14 cellular contexts compared by ENCODE assay signal in the genomic region with DNA sequence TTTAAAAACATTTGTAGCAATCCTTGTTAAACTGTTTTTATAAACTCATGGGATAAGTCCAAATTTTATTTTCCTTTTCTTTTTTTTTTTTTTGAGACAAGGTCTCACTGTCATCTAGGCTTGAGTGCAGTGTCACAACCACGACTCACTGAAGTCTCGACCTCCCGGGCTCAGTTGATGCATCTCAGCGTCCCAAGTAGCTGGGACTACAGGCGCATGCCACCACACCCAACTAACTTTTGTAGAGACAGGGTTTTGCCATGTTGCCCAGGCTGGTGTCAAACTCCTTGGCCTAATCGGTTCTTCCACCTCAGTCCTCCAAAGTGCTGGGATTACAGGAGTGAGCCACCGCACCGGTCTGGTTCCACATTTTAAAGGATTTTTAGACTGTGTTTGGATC. TPM values are rescaled to one million over a fixed set of nuclear protein-coding genes. Genes with fewer than 3 reads are reported as not detected.
DNase-seq lines count a peak whose midpoint lies in the region; ATAC-seq and TF ChIP-seq lines count a peak whose summit lies in the region.
"Had no signal": no experiment of that assay in that cellular context is flagged by ENCODE, and none has a peak within 500 bp of the region (broad histone marks: within the 10 kb centered on the region; RNA-seq: fewer than 3 reads in every experiment).

No MANE protein-coding gene starts in this region.

- TF ChIP-seq CTCF in progenitor cell of endocrine pancreas (IDR thresholded peaks at IDR 0.05; ENCODE audit: unreplicated experiment) (no peak), body of pancreas (IDR thresholded peaks at IDR 0.05) (no peak)

- H3K27ac Mint-ChIP-seq in activated CD4-positive, alpha-beta T cell treated with anti-CD3 and anti-CD28 coated beads for 36 hours: peak overlapping the region; percentile 67
- H3K27ac Mint-ChIP-seq in activated CD4-positive, alpha-beta T cell treated with anti-CD3 and anti-CD28 coated beads, Interleukin-2, amount 10 ng/mL, durations not matched to agents 7 days and 5 days: no peak overlapping the region
- peak overlapping the region; percentile 2 for H3K27ac Mint-ChIP-seq in dendritic cell treated with granulocyte-macrophage colony-stimulating factor and Interleukin-4, amounts not matched to agents 40 ng/mL and 50 ng/mL, for 4 days
- H3K27ac Mint-ChIP-seq in progenitor cell of endocrine pancreas: peak overlapping the region; percentile 3

- peaks cover 100% of the 10 kb centered on the region for H3K79me2 ChIP-seq in Karpas-422 (ENCODE audit: low read length)

- CTCF ChIA-PET in activated CD4-positive, alpha-beta T cell treated with anti-CD3 and anti-CD28 coated beads for 36 hours (lab: Charles Lee): interaction anchor here (1.0 kb wide), 1 partner anchor 61 kb away, joined by 3 read pairs; no protein-coding TSS in a partner anchor
- CTCF ChIA-PET in activated CD4-positive, alpha-beta T cell treated with anti-CD3 and anti-CD28 coated beads, Interleukin-2, amount 10 ng/mL, durations not matched to agents 7 days and 5 days (lab: Charles Lee): no interaction called here

- no peak overlapping the region; the same call in 1 of the 2 replicates for H3K4me3 ChIP-seq in Karpas-422 (ENCODE audit: low read length)
- no peak overlapping the region for H3K4me3 ChIP-seq in body of pancreas
- H3K4me3 ChIP-seq: transverse colon had no signal

- no peak for TF ChIP-seq POLR2A in body of pancreas (IDR thresholded peaks at IDR 0.05)

- peaks cover 87% of the 10 kb centered on the region for H3K4me1 Mint-ChIP-seq in activated CD4-positive, alpha-beta T cell treated with anti-CD3 and anti-CD28 coated beads for 36 hours
- peaks cover 73% of the 10 kb centered on the region for H3K4me1 Mint-ChIP-seq in activated CD4-positive, alpha-beta T cell treated with anti-CD3 and anti-CD28 coated beads, Interleukin-2, amount 10 ng/mL, durations not matched to agents 7 days and 5 days
- peaks cover 54% of the 10 kb centered on the region for H3K4me1 Mint-ChIP-seq in dendritic cell treated with granulocyte-macrophage colony-stimulating factor and Interleukin-4, amounts not matched to agents 40 ng/mL and 50 ng/mL, for 4 days (ENCODE audit: low read depth)
- peaks cover 21% of the 10 kb centered on the region for H3K4me1 Mint-ChIP-seq in progenitor cell of endocrine pancreas (ENCODE audit: low read depth)

- H3K27me3 ChIP-seq in Karpas-422 (ENCODE audit: low read length) (no peaks in the 10 kb centered on the region), body of pancreas (no peaks in the 10 kb centered on the region)
- H3K27me3 ChIP-seq: transverse colon had no signal

- intact Hi-C loops in activated CD4-positive, alpha-beta T cell treated with anti-CD3 and anti-CD28 coated beads for 36 hours (cut with DNase I, micrococcal nuclease): no loop called here
- intact Hi-C loops in dendritic cell treated with granulocyte-macrophage colony-stimulating factor and Interleukin-4, amounts not matched to agents 40 ng/mL and 50 ng/mL, for 4 days (cut with micrococcal nuclease): no loop called here
- intact Hi-C loops in body of pancreas (cut with DNase I): no loop called here

- 73 to 80% methylated on average over 8 of the region's 8 CpGs for WGBS in body of pancreas, 2 donors

- no peak overlapping the region for H3K9ac ChIP-seq in Karpas-422 (ENCODE audit: low read length)

- no peaks in the 10 kb centered on the region for H3K27me3 Mint-ChIP-seq in activated CD4-positive, alpha-beta T cell treated with anti-CD3 and anti-CD28 coated beads for 36 hours
- H3K27me3 Mint-ChIP-seq in activated CD4-positive, alpha-beta T cell treated with anti-CD3 and anti-CD28 coated beads, Interleukin-2, amount 10 ng/mL, durations not matched to agents 7 days and 5 days: no peaks in the 10 kb centered on the region
- no peaks in the 10 kb centered on the region for H3K27me3 Mint-ChIP-seq in dendritic cell treated with granulocyte-macrophage colony-stimulating factor and Interleukin-4, amounts not matched to agents 40 ng/mL and 50 ng/mL, for 4 days
- no peaks in the 10 kb centered on the region for H3K27me3 Mint-ChIP-seq in progenitor cell of endocrine pancreas

- POLR2A ChIA-PET in activated CD4-positive, alpha-beta T cell treated with anti-CD3 and anti-CD28 coated beads for 36 hours (lab: Charles Lee): interaction anchor here (1.4 kb wide), 1 partner anchor 10 kb away, joined by 4 read pairs; the partner anchor contains the start of gene RAP1B
- POLR2A ChIA-PET in activated CD4-positive, alpha-beta T cell treated with anti-CD3 and anti-CD28 coated beads, Interleukin-2, amount 10 ng/mL, durations not matched to agents 7 days and 5 days (lab: Charles Lee): no interaction called here

- peaks cover 17% of the 10 kb centered on the region for H3K36me3 ChIP-seq in Karpas-422 (ENCODE audit: insufficient read depth, low read length)
- H3K36me3 ChIP-seq in body of pancreas (replicated peaks in 1 of 2; ENCODE audit: insufficient read depth in 1 of 2, low read depth in 2 of 2): no peaks in the 10 kb centered on the region
- H3K36me3 ChIP-seq: transverse colon had no signal

- peak overlapping the region; percentile 62 for H3K4me2 ChIP-seq in Karpas-422 (ENCODE audit: low read depth, low read length, poor library complexity, severe bottlenecking)

- peaks cover 3% of the 10 kb centered on the region for H3K9me3 Mint-ChIP-seq in activated CD4-positive, alpha-beta T cell treated with anti-CD3 and anti-CD28 coated beads for 36 hours (ENCODE audit: low read depth)
- H3K9me3 Mint-ChIP-seq in activated CD4-positive, alpha-beta T cell treated with anti-CD3 and anti-CD28 coated beads, Interleukin-2, amount 10 ng/mL, durations not matched to agents 7 days and 5 days: peaks cover 3% of the 10 kb centered on the region
- no peaks in the 10 kb centered on the region for H3K9me3 Mint-ChIP-seq in dendritic cell treated with granulocyte-macrophage colony-stimulating factor and Interleukin-4, amounts not matched to agents 40 ng/mL and 50 ng/mL, for 4 days
- H3K9me3 Mint-ChIP-seq in progenitor cell of endocrine pancreas (ENCODE audit: low read depth): no peaks in the 10 kb centered on the region

- H4K20me1 ChIP-seq in Karpas-422 (ENCODE audit: insufficient read depth, low read depth, low read length): peaks cover 26% of the 10 kb centered on the region; the same call in 1 of the 2 replicates

- DNase-seq in activated CD4-positive, alpha-beta T cell treated with anti-CD3 and anti-CD28 coated beads for 36 hours: peak; percentile 38
- no peak for DNase-seq in activated CD4-positive, alpha-beta T cell treated with anti-CD3 and anti-CD28 coated beads, Interleukin-2, amount 10 ng/mL, durations not matched to agents 7 days and 5 days
- DNase-seq in Karpas-422: no peak
- DNase-seq in progenitor cell of endocrine pancreas (ENCODE audit: low spot score, unreplicated experiment): no peak
- DNase-seq in body of pancreas: no peak
- no peak for DNase-seq in NCI-H345 treated with DMSO at 0.1 percent for 48 hours (lab: John Stamatoyannopoulos, UW; ENCODE audit: unreplicated experiment)
- DNase-seq in NCI-H2196 (lab: John Stamatoyannopoulos, UW; ENCODE audit: unreplicated experiment): no peak
- DNase-seq: ACHN, DMS153, NCI-H345, transverse colon had no signal

- H3K27ac ChIP-seq in Karpas-422 (ENCODE audit: low read length): 0 out of 2 replicates have a peak overlapping the region, but pooled peaks have one; percentile 85
- H3K27ac ChIP-seq in body of pancreas: no peak overlapping the region
- H3K27ac ChIP-seq: RWPE1 had no signal

- H3K4me1 ChIP-seq in Karpas-422 (ENCODE audit: low read length) (peaks cover 64% of the 10 kb centered on the region), body of pancreas (peaks cover 63% of the 10 kb centered on the region)

- H3K36me3 Mint-ChIP-seq in activated CD4-positive, alpha-beta T cell treated with anti-CD3 and anti-CD28 coated beads for 36 hours (ENCODE audit: low read depth): peaks cover 43% of the 10 kb centered on the region
- H3K36me3 Mint-ChIP-seq in activated CD4-positive, alpha-beta T cell treated with anti-CD3 and anti-CD28 coated beads, Interleukin-2, amount 10 ng/mL, durations not matched to agents 7 days and 5 days (ENCODE audit: low read depth): peaks cover 67% of the 10 kb centered on the region
- H3K36me3 Mint-ChIP-seq in dendritic cell treated with granulocyte-macrophage colony-stimulating factor and Interleukin-4, amounts not matched to agents 40 ng/mL and 50 ng/mL, for 4 days (ENCODE audit: low read depth): peaks cover 46% of the 10 kb centered on the region
- H3K36me3 Mint-ChIP-seq in progenitor cell of endocrine pancreas (ENCODE audit: insufficient read depth): peaks cover 7% of the 10 kb centered on the region

- H3K9me3 ChIP-seq in Karpas-422 (ENCODE audit: low read length): no peaks in the 10 kb centered on the region
- no peaks in the 10 kb centered on the region for H3K9me3 ChIP-seq in body of pancreas
- H3K9me3 ChIP-seq: transverse colon had no signal

- peak overlapping the region; percentile 20 for H3K4me3 Mint-ChIP-seq in activated CD4-positive, alpha-beta T cell treated with anti-CD3 and anti-CD28 coated beads for 36 hours
- no peak overlapping the region for H3K4me3 Mint-ChIP-seq in activated CD4-positive, alpha-beta T cell treated with anti-CD3 and anti-CD28 coated beads, Interleukin-2, amount 10 ng/mL, durations not matched to agents 7 days and 5 days
- no peak overlapping the region for H3K4me3 Mint-ChIP-seq in dendritic cell treated with granulocyte-macrophage colony-stimulating factor and Interleukin-4, amounts not matched to agents 40 ng/mL and 50 ng/mL, for 4 days
- H3K4me3 Mint-ChIP-seq in progenitor cell of endocrine pancreas (ENCODE audit: low read depth): no peak overlapping the region

- ATAC-seq in activated CD4-positive, alpha-beta T cell treated with anti-CD3 and anti-CD28 coated beads for 36 hours: no peak
- no peak for ATAC-seq in body of pancreas
- ATAC-seq: sciatic nerve had no signal

- H2AFZ ChIP-seq in Karpas-422 (ENCODE audit: low read length): no peak overlapping the region

- H3K9me2 ChIP-seq in Karpas-422 (replicated peaks; ENCODE audit: insufficient read depth, low read length): no peaks in the 10 kb centered on the region

RNA-seq across cellular contexts. Expression of gene RAP1B, which starts 9.8 kb away (rescaled TPM):
- 100 to 1,000 TPM; 174 to 242 TPM for total RNA-seq in activated CD4-positive, alpha-beta T cell treated with anti-CD3 and anti-CD28 coated beads for 36 hours
- total RNA-seq in activated CD4-positive, alpha-beta T cell treated with anti-CD3 and anti-CD28 coated beads, Interleukin-2, amount 10 ng/mL, durations not matched to agents 7 days and 5 days: 100 to 1,000 TPM; 223 to 284 TPM
- total RNA-seq in Karpas-422 (2014; rRNA removed; shearing (Covaris generic); ENCODE audit: low replicate concordance): 95.4 and 153 TPM in 2 replicates
- total RNA-seq in progenitor cell of endocrine pancreas (81.8 and 83.6 TPM in 2 replicates), body of pancreas (10 to 100 TPM; 47.5 to 74.5 TPM)
